ENCODE assay signal across 8 cellular contexts in the genomic region with DNA sequence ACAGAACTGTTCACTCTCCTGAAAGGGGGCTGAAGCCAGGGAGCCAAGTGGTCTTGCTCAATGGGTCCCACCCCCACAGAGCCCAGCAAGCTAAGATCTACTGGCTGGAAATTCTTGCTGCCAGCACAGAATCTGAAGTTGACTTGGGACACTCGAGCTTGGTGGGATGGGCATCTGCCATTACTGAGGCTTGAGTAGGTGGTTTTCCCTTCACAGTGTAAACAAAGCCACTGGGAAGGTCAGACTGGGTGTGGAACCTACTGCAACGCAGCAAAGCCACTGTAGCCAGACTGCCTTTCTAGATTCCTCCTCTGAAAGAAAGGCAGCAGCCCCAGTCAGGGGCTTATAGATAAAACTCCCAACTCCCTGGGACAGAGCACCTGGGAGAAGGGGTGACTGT. TPM values are rescaled to one million over a fixed set of nuclear protein-coding genes. Genes with fewer than 3 reads are reported as not detected.
"Had no signal": no experiment of that assay in that cellular context is flagged by ENCODE, and none has a peak within 500 bp of the region (broad histone marks: within the 10 kb centered on the region; RNA-seq: fewer than 3 reads in every experiment).

No MANE protein-coding gene starts in this region.

RNA-seq across cellular contexts. Expression of gene STMND1, which starts 28.3 kb away (rescaled TPM):
- total RNA-seq: stomach, subcutaneous adipose tissue, thoracic aorta, thyroid gland, tibial nerve, ureter, urinary bladder, vagina had no signal
